ENCODE assay signal across 8 cellular contexts in the genomic region with DNA sequence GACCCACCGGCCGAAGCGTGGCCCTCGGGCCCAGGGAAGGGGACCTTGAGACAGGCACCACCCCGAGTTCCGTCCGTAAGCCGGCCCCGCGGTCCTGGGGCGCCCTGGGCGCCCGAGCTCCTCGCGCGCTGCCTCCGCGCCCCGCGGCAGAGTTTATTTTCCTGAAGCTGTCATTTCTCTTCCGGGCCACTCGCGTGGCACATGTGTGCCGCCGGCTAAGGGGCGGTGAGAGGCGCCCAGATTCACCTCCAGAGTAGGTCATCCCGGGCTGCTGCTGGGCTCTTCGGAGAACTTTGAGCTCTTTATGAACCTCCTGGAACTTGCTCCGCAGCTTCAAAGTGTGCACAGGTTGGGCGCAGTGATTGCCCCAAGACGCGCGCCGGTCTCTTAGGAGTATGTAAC. TPM values are rescaled to one million over a fixed set of nuclear protein-coding genes. Genes with fewer than 3 reads are reported as not detected.
DNase-seq lines count a peak whose midpoint lies in the region; ATAC-seq, FAIRE-seq and TF ChIP-seq lines count a peak whose summit lies in the region.

No MANE protein-coding gene starts in this region.

- peak overlapping the region in 1 of 2 experiments; percentile 85; a peak in 3 of 4 replicates for H4K8ac ChIP-seq in IMR-90 (ENCODE audit: low read depth in 2 of 2, low read length in 2 of 2)

- peaks cover 33% of the 10 kb centered on the region for H4K20me1 ChIP-seq in IMR-90 (ENCODE audit: insufficient read depth, low read length)

- no peak overlapping the region for H3K14ac ChIP-seq in IMR-90 (replicated peaks; ENCODE audit: low read depth, low read length)

- no peak overlapping the region for H2BK15ac ChIP-seq in IMR-90 (ENCODE audit: low read depth, low read length)

- H2AFZ ChIP-seq in IMR-90 (replicated peaks; ENCODE audit: low read length, poor library complexity) = peak overlapping the region; percentile 96

- no peak for FAIRE-seq in pancreas (lab: Jason Lieb, UNC)

- intact Hi-C loops in IMR-90 (cut with micrococcal nuclease) (no loop called here), esophagus squamous epithelium (cut with DNase I) (no loop called here), pancreas (cut with DNase I) (no loop called here)

- peak overlapping the region; percentile 99 for H3K4me2 ChIP-seq in IMR-90 (ENCODE audit: low read depth, low read length)

- H4K5ac ChIP-seq in IMR-90 (ENCODE audit: low read depth, low read length) = no peak overlapping the region

- DNase-seq in NCI-H2227 (lab: John Stamatoyannopoulos, UW; ENCODE audit: unreplicated experiment) (peak; percentile 14), NCI-H2227 treated with DMSO at 0.1 percent for 48 hours (lab: John Stamatoyannopoulos, UW) (no peak), IMR-90 (no peak), esophagus squamous epithelium (lab: John Stamatoyannopoulos, UW) (no peak), pancreas (peak in 2 of 6 donors; percentile 39 to 79), C1 segment of cervical spinal cord (lab: John Stamatoyannopoulos, UW) (no peak)
- peak; percentile 26 to 40 for DNase-seq in activated CD4-positive, alpha-beta T cell treated with anti-CD3 and anti-CD28 coated beads, Interleukin-2, amount 50 U/mL, for 4 hours

- no peak overlapping the region for H4K91ac ChIP-seq in IMR-90 (ENCODE audit: insufficient read depth, low read depth, low read length)

- H3K79me1 ChIP-seq in IMR-90 (ENCODE audit: low read depth in 1 of 2, low read length in 2 of 2) = peaks cover 19 to 53% of the 10 kb centered on the region in 2 experiments

- peak overlapping the region; percentile 14 for H2AK9ac ChIP-seq in IMR-90 (replicated peaks; ENCODE audit: low read depth, low read length, poor library complexity)

- peaks cover 8% of the 10 kb centered on the region for H3K4me1 ChIP-seq in IMR-90 (ENCODE audit: control insufficient read depth, insufficient read depth, low read length)
- peaks cover 14 to 37% (median 21%) of the 10 kb centered on the region in 3 donors for H3K4me1 ChIP-seq in esophagus squamous epithelium
- peaks cover 12 to 19% (median 13%) of the 10 kb centered on the region in 3 donors for H3K4me1 ChIP-seq in pancreas

- no peak overlapping the region for H2BK120ac ChIP-seq in IMR-90 (ENCODE audit: low read depth, low read length)

- TF ChIP-seq POLR2A in IMR-90 (IDR thresholded peaks at IDR 0.05; ENCODE audit: low read depth, low read length) (no peak), esophagus squamous epithelium (IDR thresholded peaks at IDR 0.05) (no peak)

- in situ Hi-C loops in IMR-90 (cut with MboI; ENCODE audit: low sequenced_read_pairs) = no loop called here

- H3K18ac ChIP-seq in IMR-90 (ENCODE audit: low read depth, low read length) = no peak overlapping the region

- dilution Hi-C loops in IMR-90 (cut with HindIII; ENCODE audit: low sequenced_read_pairs, unreplicated experiment) = no loop called here

- 0 out of 2 replicates have a peak overlapping the region, but pooled peaks have one; percentile 1 for H3K23ac ChIP-seq in IMR-90 (ENCODE audit: low read depth, low read length)

- 1% methylated on average over 28 of the region's 35 CpGs; no CpG with 5 or more reads in 1 of the 2 experiments for WGBS in IMR-90 (ENCODE audit: extremely low coverage in 2 of 2, insufficient read length in 1 of 2), 2 experiments
- 0% methylated on average over 11 of the region's 35 CpGs; no CpG with 5 or more reads in 1 of the 2 donors for WGBS in esophagus squamous epithelium, 2 donors
- WGBS in pancreas, 2 donors = 0 to 1% methylated on average over 31 to 35 of the region's 35 CpGs

- H2AK5ac ChIP-seq in IMR-90 (ENCODE audit: low read depth, low read length) = no peak overlapping the region

- H3K27ac ChIP-seq in IMR-90 (ENCODE audit: insufficient read depth, low read length) = peak overlapping the region; percentile 100; the same call in 1 of the 2 replicates
- H3K27ac ChIP-seq in esophagus squamous epithelium = peak overlapping the region; percentile 84 to 94 (median 92)
- H3K27ac ChIP-seq in pancreas = peak overlapping the region in 2 of 4 donors; percentile 62

- H3K4me3 ChIP-seq in IMR-90 (ENCODE audit: insufficient read depth, low read depth, low read length) (peak overlapping the region; percentile 98), esophagus squamous epithelium (peak overlapping the region; percentile 80 to 96 (median 90)), pancreas (peak overlapping the region; percentile 72 to 94 (median 87))

- H3K36me3 ChIP-seq in IMR-90 (ENCODE audit: control insufficient read depth, insufficient read depth, low read length) (peaks cover 10% of the 10 kb centered on the region), esophagus squamous epithelium (peaks cover 0 to 37% (median 0%) of the 10 kb centered on the region in 3 donors), pancreas (no peaks in the 10 kb centered on the region)

- TF ChIP-seq CTCF in IMR-90 (conservative IDR thresholded peaks at IDR 0.05; ENCODE audit: low read depth, low read length) (no peak), esophagus squamous epithelium (IDR thresholded peaks at IDR 0.05) (no peak), pancreas (IDR thresholded peaks at IDR 0.05) (no peak)

- H3K27me3 ChIP-seq in IMR-90 (ENCODE audit: control insufficient read depth, insufficient read depth, low read length) = no peaks in the 10 kb centered on the region
- no peaks in the 10 kb centered on the region for H3K27me3 ChIP-seq in esophagus squamous epithelium
- H3K27me3 ChIP-seq in pancreas = no peaks in the 10 kb centered on the region

- H3K4ac ChIP-seq in IMR-90 (ENCODE audit: low read depth, low read length) = no peak overlapping the region

- H3K9me3 ChIP-seq in IMR-90 (ENCODE audit: control insufficient read depth, insufficient read depth, low read length) (no peaks in the 10 kb centered on the region), esophagus squamous epithelium (no peaks in the 10 kb centered on the region), pancreas (no peaks in the 10 kb centered on the region)

- CTCF ChIA-PET in IMR-90 (lab: Yijun Ruan, JAX) = interaction anchor here (0.6 kb wide), 1 partner anchor 564 kb away, joined by 3 read pairs; no protein-coding TSS in a partner anchor

- H3K9me1 ChIP-seq in IMR-90 (ENCODE audit: insufficient read depth, low read length) = peaks cover 4% of the 10 kb centered on the region

- no peak for TF ChIP-seq RAD21 in IMR-90 (IDR thresholded peaks at IDR 0.05; ENCODE audit: low read length)

- ATAC-seq in IMR-90 (ENCODE audit: low read depth) = peak; percentile 39
- peak in 1 of 4 donors; percentile 6 for ATAC-seq in pancreas
- ATAC-seq in HG03135 (IDR thresholded peaks at IDR 0.05; ENCODE audit: unreplicated experiment) = no peak

- peak overlapping the region; percentile 99 for H3K9ac ChIP-seq in IMR-90 (ENCODE audit: low read depth, low read length)

- H2BK20ac ChIP-seq in IMR-90 (ENCODE audit: low read depth, low read length) = no peak overlapping the region

- no TSS peak for BruUV-seq in IMR-90 (replicated peaks; lab: Mats Ljungman, UMichigan)

- POLR2A ChIA-PET in IMR-90 (lab: Charles Lee; ENCODE audit: unreplicated experiment) = interaction anchor here (0.6 kb wide), 2 partner anchors 35 to 116 kb away, joined by 3 to 8 read pairs; no protein-coding TSS in a partner anchor

- H2BK5ac ChIP-seq in IMR-90 (ENCODE audit: low read depth, low read length, poor library complexity, severe bottlenecking) = no peak overlapping the region

- peak overlapping the region; percentile 47; the same call in 1 of the 2 replicates for H3K56ac ChIP-seq in IMR-90 (ENCODE audit: extremely low read depth, insufficient read depth, low read length)

TF ChIP-seq in IMR-90, 13 proteins besides CTCF, POLR2A, EP300 and RAD21:
- TF ChIP-seq MAFK (IDR thresholded peaks at IDR 0.05; ENCODE audit: low read depth, low read length) (no peak), MXI1 (IDR thresholded peaks at IDR 0.05; ENCODE audit: borderline replicate concordance, low read depth, low read length) (peak; percentile 90), SMC3 (IDR thresholded peaks at IDR 0.05; ENCODE audit: low read depth, low read length) (no peak), NFE2L2 (IDR thresholded peaks at IDR 0.05; ENCODE audit: low read depth, low read length) (no peak)

RNA-seq across cellular contexts. Expression of a gene that starts 0.5 kb away (rescaled TPM):
- 3.4 and 4.2 TPM in 2 replicates for total RNA-seq in IMR-90 (2012; rRNA removed)
- polyA plus RNA-seq in IMR-90 (2012; rRNA removed) = 21.3 and 22.7 TPM in 2 replicates
- 15.4 and 23.2 TPM in 2 replicates for polyA plus RNA-seq in IMR-90 (2012; cell fraction: cytosol; rRNA removed)
- polyA plus RNA-seq in IMR-90 (2012; cell fraction: nucleus; rRNA removed; ENCODE audit: low replicate concordance) = 64.2 and 65.2 TPM in 2 replicates
- 10 to 100 TPM; 15.4 to 27.3 (median 17.5) TPM for total RNA-seq in esophagus squamous epithelium
- total RNA-seq in pancreas = 10 to 100 TPM; 12.2 to 19.6 (median 16.6) TPM
- polyA plus RNA-seq in pancreas = 10 to 100 TPM; 19.1 to 27.6 TPM

Comparison
In these comparisons a context has a peak if more than half of its experiments do, and no peak if none do; other contexts are left out.
1. DNase-seq: peak in NCI-H2227 (single experiment) and activated CD4-positive, alpha-beta T cell treated with anti-CD3 and anti-CD28 coated beads, Interleukin-2, amount 50 U/mL, for 4 hours (2 of 2); none in NCI-H2227 treated with DMSO at 0.1 percent for 48 hours (single experiment), IMR-90 (single experiment), esophagus squamous epithelium (single experiment) and C1 segment of cervical spinal cord (0 of 14).
2. Peak in every context shown above with its lines, with median percentiles within 50 percentile points of each other: H3K4me3 ChIP-seq.